In the genomic region with DNA sequence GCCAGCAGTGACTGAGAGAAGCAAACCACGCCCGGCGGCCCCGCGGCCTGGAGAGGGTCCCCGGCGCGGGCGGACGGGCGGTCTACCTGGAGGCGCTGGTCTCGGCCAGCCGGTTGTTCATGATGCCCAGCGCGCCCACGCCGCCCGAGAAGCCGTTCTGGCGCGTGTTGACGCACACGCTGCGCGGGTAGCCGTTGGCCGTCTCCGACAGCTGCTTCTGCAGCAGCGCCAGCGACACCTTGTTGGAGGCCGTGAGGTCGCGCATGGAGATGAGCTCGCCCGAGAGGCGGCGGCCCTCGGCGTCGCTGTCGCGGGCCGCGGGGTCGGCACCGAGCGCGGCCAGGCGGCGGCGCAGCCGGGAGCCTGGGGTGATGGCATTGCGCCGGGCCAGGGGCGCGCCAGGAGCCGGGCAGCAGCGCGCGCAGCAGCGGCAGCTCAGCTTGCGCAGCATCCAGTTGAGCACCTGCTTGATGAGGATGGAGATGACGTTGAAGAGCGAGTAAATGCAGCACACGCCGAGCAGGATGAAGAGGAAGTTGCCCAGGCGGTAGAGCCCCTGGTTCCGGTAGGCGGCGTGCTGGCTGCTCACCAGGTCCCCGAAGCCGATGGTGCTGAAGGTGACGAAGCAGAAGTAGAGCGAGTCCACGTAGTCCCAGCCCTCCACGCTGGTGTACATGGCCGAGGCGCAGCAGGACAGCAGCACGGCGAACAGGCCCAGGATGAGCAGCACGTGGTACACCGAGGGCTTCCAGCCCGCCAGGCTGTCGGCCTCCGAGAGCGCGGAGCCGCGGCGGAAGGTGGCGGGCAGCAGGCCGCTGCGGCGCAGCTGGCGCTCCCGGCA, we compare ENCODE assay signal across 8 cellular contexts. TPM values are rescaled to one million over a fixed set of nuclear protein-coding genes. Genes with fewer than 3 reads are reported as not detected.
DNase-seq lines count a peak whose midpoint lies in the region; ATAC-seq lines count a peak whose summit lies in the region.

No MANE protein-coding gene starts in this region.

- peak; percentile 69 for DNase-seq in NCI-H2107 (lab: John Stamatoyannopoulos, UW)
- peak in 58 of 61 donors; percentile 8 to 85 (median 58) for DNase-seq in caudate nucleus (lab: John Stamatoyannopoulos, UW)
- DNase-seq in left lobe of liver (ENCODE audit: low spot score): no peak
- peak; percentile 38 for DNase-seq in stimulated activated CD8-positive, alpha-beta memory T cell treated with anti-CD3 and anti-CD28 coated beads, Interleukin-15, amount 100 ng/mL, for 1 hour (ENCODE audit: low read depth)
- DNase-seq in OCI-M2 (lab: John Stamatoyannopoulos, UW; ENCODE audit: unreplicated experiment): no peak

- H3K27ac ChIP-seq in caudate nucleus (ENCODE audit: low read depth, low read length): peak overlapping the region; percentile 74

- peak; percentile 51 for ATAC-seq in GM18508 (IDR thresholded peaks at IDR 0.05; ENCODE audit: insufficient read depth, unreplicated experiment)
- ATAC-seq in HG02970 (IDR thresholded peaks at IDR 0.05; ENCODE audit: low FRiP score, unreplicated experiment): peak; percentile 68
- ATAC-seq in activated CD4-positive, CD25-positive, alpha-beta regulatory T cell treated with anti-CD3 and anti-CD28 coated beads, Interleukin-2, amount 50 U/mL, for 24 hours: peak; percentile 86 to 87
- ATAC-seq in left lobe of liver: peak; percentile 31

RNA-seq across cellular contexts. Expression of a gene that starts 49.7 kb away (rescaled TPM):
- not detected for total RNA-seq in left lobe of liver

Comparison
In these comparisons a context has a peak if more than half of its experiments do, and no peak if none do; other contexts are left out.
1. ATAC-seq: peak in every context shown above with its lines; median percentile 86 in activated CD4-positive, CD25-positive, alpha-beta regulatory T cell treated with anti-CD3 and anti-CD28 coated beads, Interleukin-2, amount 50 U/mL, for 24 hours; 68 in HG02970; 51 in GM18508; 31 in left lobe of liver.
2. DNase-seq: peak in NCI-H2107 (single experiment), caudate nucleus (58 of 61) and stimulated activated CD8-positive, alpha-beta memory T cell treated with anti-CD3 and anti-CD28 coated beads, Interleukin-15, amount 100 ng/mL, for 1 hour (single experiment); none in left lobe of liver (single experiment) and OCI-M2 (single experiment).